Comparison of ENCODE assay signal across 14 cellular contexts in genomic region chr9:110844121-110844520, GRCh38.
DNase-seq lines count a peak whose midpoint lies in the region; TF ChIP-seq lines count a peak whose summit lies in the region.
"Had no signal": no experiment of that assay in that cellular context is flagged by ENCODE, and none has a peak within 500 bp of the region (broad histone marks: within the 10 kb centered on the region; RNA-seq: fewer than 3 reads in every experiment).

No MANE protein-coding gene starts in this region.

- peaks cover 10% of the 10 kb centered on the region for H3K9me3 Mint-ChIP-seq in dendritic cell treated with granulocyte-macrophage colony-stimulating factor and Interleukin-4, amounts not matched to agents 40 ng/mL and 50 ng/mL, for 4 days
- H3K9me3 Mint-ChIP-seq in CD4-positive, alpha-beta memory T cell, result peaks cover 0 to 9% (median 5%) of the 10 kb centered on the region in 8 donors
- H3K9me3 Mint-ChIP-seq: CD8-positive, alpha-beta T cell had no signal

- H3K27ac Mint-ChIP-seq in dendritic cell treated with granulocyte-macrophage colony-stimulating factor and Interleukin-4, amounts not matched to agents 40 ng/mL and 50 ng/mL, for 4 days, result peak overlapping the region; percentile 23
- no peak overlapping the region for H3K27ac Mint-ChIP-seq in CD4-positive, alpha-beta memory T cell
- H3K27ac Mint-ChIP-seq: CD8-positive, alpha-beta T cell had no signal

- CTCF ChIA-PET in CD4-positive, alpha-beta memory T cell (lab: Charles Lee; ENCODE audit: partially characterized antibody), result no interaction called here

- peaks cover 19% of the 10 kb centered on the region for H3K4me1 ChIP-seq in GM23248 (ENCODE audit: insufficient read depth)
- H3K4me1 ChIP-seq in osteoblast (ENCODE audit: insufficient read depth, low read length), result peaks cover 41% of the 10 kb centered on the region
- no peaks in the 10 kb centered on the region for H3K4me1 ChIP-seq in CD4-positive, alpha-beta memory T cell (ENCODE audit: insufficient read depth, low read length)
- H3K4me1 ChIP-seq: BE2C, Caco-2, HAP-1 had no signal

- peaks cover 9% of the 10 kb centered on the region for H3K4me1 Mint-ChIP-seq in dendritic cell treated with granulocyte-macrophage colony-stimulating factor and Interleukin-4, amounts not matched to agents 40 ng/mL and 50 ng/mL, for 4 days (ENCODE audit: low read depth)
- no peaks in the 10 kb centered on the region for H3K4me1 Mint-ChIP-seq in CD4-positive, alpha-beta memory T cell

- 46 to 67% methylated on average over 1 of the region's 1 CpG for WGBS in GM23248 (ENCODE audit: low coverage in 1 of 2, low lambda C conversion rate in 2 of 2, missing lambda C conversion rate in 2 of 2), 2 experiments

- H2AFZ ChIP-seq in GM23248 (no peak overlapping the region), osteoblast (ENCODE audit: low read length) (no peak overlapping the region)

- H3K9me3 ChIP-seq in GM23248 (ENCODE audit: low read depth), result no peaks in the 10 kb centered on the region
- no peaks in the 10 kb centered on the region for H3K9me3 ChIP-seq in osteoblast (ENCODE audit: low read depth, low read length)
- no peaks in the 10 kb centered on the region for H3K9me3 ChIP-seq in CD4-positive, alpha-beta memory T cell (ENCODE audit: control insufficient read depth in 1 of 2, low read length in 2 of 2)
- H3K9me3 ChIP-seq: A549, Caco-2, HAP-1 had no signal

- H3K27me3 Mint-ChIP-seq in dendritic cell treated with granulocyte-macrophage colony-stimulating factor and Interleukin-4, amounts not matched to agents 40 ng/mL and 50 ng/mL, for 4 days, result peaks cover 2% of the 10 kb centered on the region
- no peaks in the 10 kb centered on the region for H3K27me3 Mint-ChIP-seq in CD4-positive, alpha-beta memory T cell

- no peaks in the 10 kb centered on the region for H4K20me1 ChIP-seq in GM23248 (ENCODE audit: insufficient read depth)
- H4K20me1 ChIP-seq in osteoblast (ENCODE audit: insufficient read depth, low read length), result no peaks in the 10 kb centered on the region

- H3K4me3 ChIP-seq in GM23248 (no peak overlapping the region), osteoblast (ENCODE audit: insufficient read depth, low read length) (no peak overlapping the region), coronary artery (no peak overlapping the region)
- H3K4me3 ChIP-seq in CD4-positive, alpha-beta memory T cell (ENCODE audit: low read length in 2 of 2), result no peak overlapping the region
- H3K4me3 ChIP-seq: A549, HAP-1 had no signal

- H3K9me2 ChIP-seq in GM23248 (ENCODE audit: insufficient read depth), result no peaks in the 10 kb centered on the region

- DNase-seq in GM23248, result peak; percentile 12
- peak; percentile 29 for DNase-seq in LHCN-M2 (ENCODE audit: low read depth)
- DNase-seq in osteoblast (ENCODE audit: insufficient read length, low spot score, missing footprints), result no peak
- no peak for DNase-seq in coronary artery (ENCODE audit: low spot score)
- no peak for DNase-seq in CD4-positive, alpha-beta memory T cell
- no peak for DNase-seq in NCI-H1048 (lab: John Stamatoyannopoulos, UW)
- no peak for DNase-seq in cerebellar cortex (ENCODE audit: low spot score)
- DNase-seq: BE2C; Caco-2; CD8-positive, alpha-beta T cell had no signal

- no peaks in the 10 kb centered on the region for H3K27me3 ChIP-seq in GM23248 (replicated peaks; ENCODE audit: insufficient read depth)
- H3K27me3 ChIP-seq in osteoblast (ENCODE audit: insufficient read depth, low read length), result no peaks in the 10 kb centered on the region
- no peaks in the 10 kb centered on the region for H3K27me3 ChIP-seq in CD4-positive, alpha-beta memory T cell (ENCODE audit: insufficient read depth, low read length)
- H3K27me3 ChIP-seq: BE2C had no signal

- POLR2A ChIA-PET in CD4-positive, alpha-beta memory T cell (lab: Charles Lee; ENCODE audit: partially characterized antibody), result no interaction called here

- H3F3A ChIP-seq in GM23248 (ENCODE audit: insufficient read depth), result peaks cover 9% of the 10 kb centered on the region; the same call in 1 of the 2 replicates

- H3K36me3 ChIP-seq in GM23248 (ENCODE audit: low read depth), result no peaks in the 10 kb centered on the region
- no peaks in the 10 kb centered on the region for H3K36me3 ChIP-seq in osteoblast (ENCODE audit: insufficient read depth, low read length)
- H3K36me3 ChIP-seq in CD4-positive, alpha-beta memory T cell (ENCODE audit: insufficient read depth, low read length), result no peaks in the 10 kb centered on the region
- H3K36me3 ChIP-seq: BE2C, HAP-1 had no signal

- no peak overlapping the region for H3K4me2 ChIP-seq in GM23248 (ENCODE audit: unreplicated experiment)
- no peak overlapping the region for H3K4me2 ChIP-seq in osteoblast (ENCODE audit: insufficient read depth, low read length)
- H3K4me2 ChIP-seq: A549 had no signal

- H3K4me3 Mint-ChIP-seq in dendritic cell treated with granulocyte-macrophage colony-stimulating factor and Interleukin-4, amounts not matched to agents 40 ng/mL and 50 ng/mL, for 4 days, result no peak overlapping the region
- H3K4me3 Mint-ChIP-seq in CD4-positive, alpha-beta memory T cell, result no peak overlapping the region
- H3K4me3 Mint-ChIP-seq: CD8-positive, alpha-beta T cell had no signal

- no peaks in the 10 kb centered on the region for H3K79me2 ChIP-seq in GM23248 (ENCODE audit: insufficient read depth)
- H3K79me2 ChIP-seq in osteoblast (ENCODE audit: insufficient read depth, low read length), result no peaks in the 10 kb centered on the region

- no peak overlapping the region for H3K9ac ChIP-seq in GM23248

- H3K27ac ChIP-seq in GM23248 (no peak overlapping the region), osteoblast (ENCODE audit: low read depth, low read length) (peak overlapping the region; percentile 73), coronary artery (no peak overlapping the region)
- H3K27ac ChIP-seq in CD4-positive, alpha-beta memory T cell (ENCODE audit: low read depth, low read length), result no peak overlapping the region
- H3K27ac ChIP-seq: C4-2B had no signal

- in situ Hi-C loops in GM23248 (cut with MboI), result no loop called here

- no peaks in the 10 kb centered on the region for H3K36me3 Mint-ChIP-seq in dendritic cell treated with granulocyte-macrophage colony-stimulating factor and Interleukin-4, amounts not matched to agents 40 ng/mL and 50 ng/mL, for 4 days (ENCODE audit: low read depth)
- no peaks in the 10 kb centered on the region for H3K36me3 Mint-ChIP-seq in CD4-positive, alpha-beta memory T cell
- H3K36me3 Mint-ChIP-seq: CD8-positive, alpha-beta T cell had no signal

- TF ChIP-seq CTCF in osteoblast (IDR thresholded peaks at IDR 0.05; ENCODE audit: extremely low read depth, low read depth, low read length) (no peak), coronary artery (IDR thresholded peaks at IDR 0.05) (no peak)

- intact Hi-C loops in dendritic cell treated with granulocyte-macrophage colony-stimulating factor and Interleukin-4, amounts not matched to agents 40 ng/mL and 50 ng/mL, for 4 days (cut with micrococcal nuclease), result no loop called here
- intact Hi-C loops in CD4-positive, alpha-beta memory T cell (cut with micrococcal nuclease), result no loop called here

Comparison
In these comparisons a context has a peak if more than half of its experiments do, and no peak if none do; other contexts are left out.
1. DNase-seq: peak in GM23248 (single experiment) and LHCN-M2 (single experiment); none in osteoblast (single experiment), coronary artery (single experiment), CD4-positive, alpha-beta memory T cell (0 of 5), NCI-H1048 (single experiment) and cerebellar cortex (single experiment).